In genomic region chr22:41446057-41446501, GRCh38 we compare ENCODE assay signal across 8 cellular contexts. TPM values are rescaled to one million over a fixed set of nuclear protein-coding genes. Genes with fewer than 3 reads are reported as not detected.
DNase-seq lines count a peak whose midpoint lies in the region; FAIRE-seq and TF ChIP-seq lines count a peak whose summit lies in the region.

No MANE protein-coding gene starts in this region.

- peaks cover 28 to 34% (median 28%) of the 10 kb centered on the region in 3 donors for H3K4me1 Mint-ChIP-seq in IgD-negative memory B cell

- H3K27ac Mint-ChIP-seq in IgD-negative memory B cell: peak overlapping the region; percentile 91 to 99 (median 99)

- TF ChIP-seq CTCF in BE2C (IDR thresholded peaks at IDR 0.05; ENCODE audit: low read depth, low read length): no peak
- TF ChIP-seq CTCF in spleen (IDR thresholded peaks at IDR 0.05 in 8 of 11, conservative IDR thresholded peaks at IDR 0.05 in 3 of 11): no peak
- TF ChIP-seq CTCF in GM10248 (IDR thresholded peaks at IDR 0.05; ENCODE audit: control extremely low read depth, extremely low read depth, low read depth, missing control alignments): no peak

- peak overlapping the region; percentile 100 for H3K9ac ChIP-seq in adipocyte (ENCODE audit: low read length)

- intact Hi-C loops in spleen (cut with DNase I; ENCODE audit: low total_unique reads): no loop called here

- peak overlapping the region; percentile 94 to 100 (median 99) for H3K27ac ChIP-seq in spleen

- H3K36me3 ChIP-seq in BE2C (peaks cover 20% of the 10 kb centered on the region), adipocyte (ENCODE audit: control insufficient read depth, insufficient read depth, low read length, severe bottlenecking) (peaks cover 20% of the 10 kb centered on the region), spleen (peaks cover 0 to 23% (median 2%) of the 10 kb centered on the region in 6 donors)

- TF ChIP-seq POLR2A in spleen (IDR thresholded peaks at IDR 0.05): no peak

- FAIRE-seq in frontal cortex (lab: Jason Lieb, UNC): no peak

- CTCF ChIA-PET in GM10248 (lab: Yijun Ruan, JAX): interaction anchor here (1.1 to 1.4 kb wide), 6 partner anchors 36 to 97 kb away, joined by 3 to 5 read pairs (median 4); no protein-coding TSS in a partner anchor

- H3K4me1 ChIP-seq in BE2C (peaks cover 3% of the 10 kb centered on the region; the same call in 1 of the 2 replicates), adipocyte (ENCODE audit: control insufficient read depth, insufficient read depth, low read length) (peaks cover 31% of the 10 kb centered on the region), spleen (peaks cover 10 to 58% (median 39%) of the 10 kb centered on the region in 6 donors)

- peak overlapping the region; percentile 86 for H3K4me3 ChIP-seq in BE2C (ENCODE audit: low read depth, low read length)
- H3K4me3 ChIP-seq in adipocyte (ENCODE audit: low read length): peak overlapping the region; percentile 99
- H3K4me3 ChIP-seq in iPS-18c (ENCODE audit: insufficient read depth, low read depth, low read length): peak overlapping the region; percentile 66
- peak overlapping the region; percentile 67 to 98 (median 92) for H3K4me3 ChIP-seq in spleen

- POLR2A ChIA-PET in GM10248 (lab: Yijun Ruan, JAX): interaction anchor here (0.6 to 2.6 kb wide), 18 partner anchors 9 to 260 kb away, joined by 3 to 42 read pairs (median 4); partner anchors contain the start of genes ACO2, DESI1, PHF5A and PMM1

- WGBS in spleen, 5 donors: 0 to 2% (median 1%) methylated on average over 29 to 34 of the region's 34 CpGs

- H3K9me3 Mint-ChIP-seq in IgD-negative memory B cell: peaks cover 0 to 2% (median 0%) of the 10 kb centered on the region in 3 donors

- H3K36me3 Mint-ChIP-seq in IgD-negative memory B cell: peaks cover 5% of the 10 kb centered on the region

- H3K9me3 ChIP-seq in BE2C (no peaks in the 10 kb centered on the region), adipocyte (ENCODE audit: control insufficient read depth, low read length) (no peaks in the 10 kb centered on the region), iPS-18c (ENCODE audit: control insufficient read depth, insufficient read depth, low read length) (no peaks in the 10 kb centered on the region), spleen (no peaks in the 10 kb centered on the region)

- DNase-seq in BE2C: peak; percentile 30
- peak; percentile 59 for DNase-seq in adipocyte (ENCODE audit: low read depth)
- peak; percentile 91 for DNase-seq in spleen
- DNase-seq in COLO829 (ENCODE audit: low spot score): no peak
- no peak for DNase-seq in frontal cortex (ENCODE audit: low spot score in 2 of 2)
- no peak for DNase-seq in GM10248 (ENCODE audit: extremely low spot score)

- peaks cover 1% of the 10 kb centered on the region for H3K27me3 Mint-ChIP-seq in IgD-negative memory B cell

- H3K27me3 ChIP-seq in BE2C (no peaks in the 10 kb centered on the region), adipocyte (replicated peaks; ENCODE audit: control insufficient read depth, insufficient read depth, low read length) (no peaks in the 10 kb centered on the region), spleen (replicated peaks in 1 of 7) (peaks cover 0 to 3% (median 0%) of the 10 kb centered on the region in 7 donors)

- H3K4me3 Mint-ChIP-seq in IgD-negative memory B cell: peak overlapping the region; percentile 80 to 97 (median 95)

RNA-seq across cellular contexts. Expression of gene TOB2, which starts 0.5 kb away (rescaled TPM):
- 21.6 TPM for polyA plus RNA-seq in BE2C (2012; ENCODE audit: insufficient read depth, insufficient read length, low read depth)
- polyA plus RNA-seq in IgD-negative memory B cell (52.2 TPM), spleen (10 to 100 TPM in 1 of 3 donors, 1 to 10 TPM in 2; 7.5 to 17.1 (median 8.9) TPM)
- total RNA-seq in spleen (10 to 100 TPM; 30.9 to 52.4 (median 44.8) TPM), frontal cortex (10.2 TPM)

RNA-seq across cellular contexts. Expression of gene PHF5A, which starts 22.4 kb away (rescaled TPM):
- 125 TPM for polyA plus RNA-seq in BE2C (2012; ENCODE audit: insufficient read depth, insufficient read length, low read depth)
- polyA plus RNA-seq in IgD-negative memory B cell: 23.8 TPM
- 10 to 100 TPM; 29.6 to 41.2 (median 34.7) TPM for total RNA-seq in spleen
- 10 to 100 TPM; 35.3 to 67.5 (median 50.3) TPM for polyA plus RNA-seq in spleen
- total RNA-seq in frontal cortex: 53.0 TPM

RNA-seq across cellular contexts. Expression of gene ACO2, which starts 22.8 kb away (rescaled TPM):
- 205 TPM for polyA plus RNA-seq in BE2C (2012; ENCODE audit: insufficient read depth, insufficient read length, low read depth)
- polyA plus RNA-seq in IgD-negative memory B cell (132 TPM), spleen (10 to 100 TPM; 21.4 to 31.7 (median 25.5) TPM)
- total RNA-seq in spleen (10 to 100 TPM; 51.7 to 82.0 (median 76.2) TPM), frontal cortex (72.2 TPM)

Comparison
In these comparisons a context has a peak if more than half of its experiments do, and no peak if none do; other contexts are left out.
1. DNase-seq: peak in BE2C (single experiment), adipocyte (single experiment) and spleen (single experiment); none in COLO829 (single experiment), frontal cortex (0 of 2) and GM10248 (single experiment).
2. Peak in every context shown above with its lines, with median percentiles within 50 percentile points of each other: H3K4me3 ChIP-seq.